In genomic region chr17:75685508-75685907, GRCh38 we compare ENCODE assay signal across 1 cellular context.
TF ChIP-seq lines count a peak whose summit lies in the region.

No MANE protein-coding gene starts in this region.

TF ChIP-seq in A549, 52 proteins besides CTCF, POLR2A, EP300 and RAD21 (continued from another document):
- no peak for TF ChIP-seq HMGXB4 (CRISPR knock-in tag; IDR thresholded peaks at IDR 0.05; ENCODE audit: borderline replicate concordance)
- no peak for TF ChIP-seq RARB (CRISPR knock-in tag; IDR thresholded peaks at IDR 0.05)
TF ChIP-seq in A549: peak in this region for 0.
